In the genomic region with DNA sequence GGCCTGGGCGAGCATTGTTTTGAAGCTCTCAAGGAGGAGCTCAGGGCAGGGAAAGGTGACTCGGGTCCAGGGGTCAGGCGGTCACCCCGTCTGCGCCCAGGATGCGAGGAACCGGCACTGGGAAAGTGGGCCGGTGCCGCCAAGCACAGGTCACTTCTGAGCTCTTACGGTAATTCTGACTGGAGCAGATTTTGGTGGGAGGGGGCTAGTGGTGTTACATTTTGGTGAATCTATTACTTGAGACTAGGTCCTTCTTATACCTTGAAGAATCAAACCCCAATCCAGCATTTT, we compare ENCODE assay signal across 8 cellular contexts. TPM values are rescaled to one million over a fixed set of nuclear protein-coding genes. Genes with fewer than 3 reads are reported as not detected.
DNase-seq lines count a peak whose midpoint lies in the region; ATAC-seq, FAIRE-seq and TF ChIP-seq lines count a peak whose summit lies in the region.

No MANE protein-coding gene starts in this region.

- H3K36me3 Mint-ChIP-seq in Calu3 (ENCODE audit: insufficient read depth, unreplicated experiment): peaks cover 8% of the 10 kb centered on the region

- TSS peak; percentile 30 for BruUV-seq in Calu3 (replicated peaks; lab: Mats Ljungman, UMichigan)

- peak overlapping the region; percentile 81 for H3K4me3 Mint-ChIP-seq in Calu3 (ENCODE audit: low read depth, unreplicated experiment)

- H3K27me3 ChIP-seq in HUES48 (ENCODE audit: control insufficient read depth, insufficient read depth, low read length) (no peaks in the 10 kb centered on the region), bronchial epithelial cell (ENCODE audit: control insufficient read depth, insufficient read depth, low read length) (no peaks in the 10 kb centered on the region), mononuclear cell (ENCODE audit: insufficient read depth, low read length) (no peaks in the 10 kb centered on the region)

- peaks cover 15% of the 10 kb centered on the region for H3K4me1 ChIP-seq in HUES48 (ENCODE audit: control insufficient read depth, insufficient read depth, low read length)
- H3K4me1 ChIP-seq in mononuclear cell (ENCODE audit: insufficient read depth, low read length): peaks cover 32% of the 10 kb centered on the region

- FAIRE-seq in bronchial epithelial cell (lab: Jason Lieb, UNC) (no peak), RCC 7860 (lab: Jason Lieb, UNC) (no peak)

- no peaks in the 10 kb centered on the region for H3K9me3 Mint-ChIP-seq in Calu3 (ENCODE audit: low read depth, unreplicated experiment)

- CTCF ChIA-PET in Calu3 (lab: Charles Lee): no interaction called here

- peak overlapping the region; percentile 94 for H3K27ac ChIP-seq in HUES48 (ENCODE audit: low read depth, low read length)

- TF ChIP-seq CTCF in Calu3 (IDR thresholded peaks at IDR 0.05; ENCODE audit: unreplicated experiment): no peak
- TF ChIP-seq CTCF in bronchial epithelial cell (IDR thresholded peaks at IDR 0.05; ENCODE audit: insufficient read depth, low read length, severe bottlenecking): no peak

- H3K27ac Mint-ChIP-seq in Calu3 (ENCODE audit: unreplicated experiment): peak overlapping the region; percentile 47

- peak overlapping the region; percentile 77 for H3K9ac ChIP-seq in HUES48 (ENCODE audit: low read depth, low read length)

- DNase-seq in Calu3 (no peak), bronchial epithelial cell (ENCODE audit: low read depth) (no peak), NCI-H1092 treated with DMSO at 0.1 percent for 48 hours (lab: John Stamatoyannopoulos, UW) (no peak), SW480 (ENCODE audit: low spot score) (no peak), RCC 7860 (ENCODE audit: low spot score) (no peak)

- no peaks in the 10 kb centered on the region for H3K27me3 Mint-ChIP-seq in Calu3 (ENCODE audit: unreplicated experiment)

- intact Hi-C loops in Calu3 (cut with micrococcal nuclease; ENCODE audit: unreplicated experiment): no loop called here

- peak overlapping the region; percentile 96 for H3K4me3 ChIP-seq in HUES48 (ENCODE audit: low read depth, low read length)
- peak overlapping the region; percentile 98 for H3K4me3 ChIP-seq in bronchial epithelial cell (ENCODE audit: low read depth, low read length)
- peak overlapping the region; percentile 93 for H3K4me3 ChIP-seq in mononuclear cell (ENCODE audit: low read length)

- H3K36me3 ChIP-seq in HUES48 (ENCODE audit: control insufficient read depth, insufficient read depth, low read length) (peaks cover 4% of the 10 kb centered on the region; the same call in 1 of the 2 replicates), bronchial epithelial cell (ENCODE audit: control insufficient read depth, insufficient read depth, low read length) (no peaks in the 10 kb centered on the region)

- no peaks in the 10 kb centered on the region for H3K4me1 Mint-ChIP-seq in Calu3 (ENCODE audit: low read depth, unreplicated experiment)

- no peak for ATAC-seq in HG03159 (IDR thresholded peaks at IDR 0.05; ENCODE audit: unreplicated experiment)

- H3K9me3 ChIP-seq in HUES48 (ENCODE audit: control insufficient read depth, insufficient read depth, low read length): no peaks in the 10 kb centered on the region
- H3K9me3 ChIP-seq in mononuclear cell (ENCODE audit: low read depth, low read length): no peaks in the 10 kb centered on the region

RNA-seq across cellular contexts. Expression of a gene that starts 0.6 kb away (rescaled TPM):
- total RNA-seq in Calu3 (2022): 4.7 and 5.0 TPM in 2 replicates
- 6.6 and 8.7 TPM in 2 replicates for total RNA-seq in bronchial epithelial cell
- total RNA-seq in mononuclear cell: 79.0 TPM
